In the genomic region with DNA sequence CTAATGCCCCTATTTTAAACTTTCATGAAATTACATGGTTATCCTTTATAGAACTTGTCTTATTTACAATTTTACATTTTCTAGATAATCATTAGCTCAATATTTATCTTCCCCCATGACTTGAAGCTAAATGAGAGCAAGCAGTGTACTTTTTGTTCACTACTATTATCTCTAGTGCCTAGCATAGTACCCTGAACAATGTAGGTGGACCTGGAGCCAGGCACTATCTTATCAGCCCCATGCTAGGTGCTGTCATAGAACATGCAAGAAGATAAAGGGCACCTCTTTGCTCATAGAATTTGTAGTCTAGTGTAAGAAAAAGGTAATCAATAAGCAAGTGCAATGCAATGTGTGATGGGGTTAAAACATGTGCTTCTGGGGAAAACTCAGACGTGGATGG, we compare ENCODE assay signal across 23 cellular contexts.
A peak's percentile ranks its signal among the peaks of the same experiment; 100 is the strongest.
DNase-seq lines count a peak whose midpoint lies in the region; ATAC-seq and TF ChIP-seq lines count a peak whose summit lies in the region.
"Had no signal": no experiment of that assay in that cellular context is flagged by ENCODE, and none has a peak within 500 bp of the region (broad histone marks: within the 10 kb centered on the region; RNA-seq: fewer than 3 reads in every experiment).

No MANE protein-coding gene starts in this region.

- ATAC-seq in right lobe of liver, result peak in 3 of 4 donors; percentile 58 to 79 (median 68)
- ATAC-seq: GM12878 had no signal

- no peaks in the 10 kb centered on the region for H3K36me3 Mint-ChIP-seq in endodermal cell (ENCODE audit: low read depth)
- H3K36me3 Mint-ChIP-seq: CD14-positive monocyte; CD4-positive, alpha-beta memory T cell; CD4-positive, CD25-positive, alpha-beta regulatory T cell; CD8-positive, alpha-beta memory T cell had no signal

- no peak overlapping the region for H3K27ac Mint-ChIP-seq in endodermal cell
- H3K27ac Mint-ChIP-seq: CD14-positive monocyte; CD4-positive, alpha-beta memory T cell; CD4-positive, CD25-positive, alpha-beta regulatory T cell had no signal

- H3K4me3 Mint-ChIP-seq in endodermal cell, result no peak overlapping the region
- H3K4me3 Mint-ChIP-seq: CD14-positive monocyte; CD4-positive, alpha-beta memory T cell; CD8-positive, alpha-beta memory T cell had no signal

- no peak overlapping the region for H2AFZ ChIP-seq in hepatocyte

- H3K4me2 ChIP-seq in hepatocyte, result peak overlapping the region; percentile 18
- H3K4me2 ChIP-seq: BLaER1 had no signal

- H3K9me3 ChIP-seq in endodermal cell (ENCODE audit: control insufficient read depth, low read length) (no peaks in the 10 kb centered on the region), hepatocyte (ENCODE audit: low read depth) (no peaks in the 10 kb centered on the region), right lobe of liver (no peaks in the 10 kb centered on the region)
- H3K9me3 ChIP-seq: BE2C, BLaER1 had no signal

- H3K27ac ChIP-seq in endodermal cell (ENCODE audit: low read depth, low read length) (no peak overlapping the region), hepatocyte (no peak overlapping the region), right lobe of liver (no peak overlapping the region)
- H3K27ac ChIP-seq: BLaER1 had no signal

- 95 to 100% methylated on average over 1 of the region's 1 CpG for WGBS in endodermal cell (ENCODE audit: insufficient coverage in 1 of 2, insufficient read length in 1 of 2), 2 experiments
- 71% methylated on average over 1 of the region's 1 CpG for WGBS in hepatocyte (ENCODE audit: low lambda C conversion rate, missing lambda C conversion rate)
- WGBS in right lobe of liver (ENCODE audit: insufficient coverage, low coverage, low lambda C conversion rate, missing lambda C conversion rate), result 56% methylated on average over 1 of the region's 1 CpG

- H3K4me1 ChIP-seq in endodermal cell (ENCODE audit: control insufficient read depth, insufficient read depth, low read length) (no peaks in the 10 kb centered on the region), hepatocyte (ENCODE audit: insufficient read depth) (no peaks in the 10 kb centered on the region), right lobe of liver (peaks cover 0 to 21% (median 2%) of the 10 kb centered on the region in 4 donors)
- H3K4me1 ChIP-seq: BE2C, BLaER1 had no signal

- no peaks in the 10 kb centered on the region for H4K20me1 ChIP-seq in hepatocyte (ENCODE audit: insufficient read depth, poor library complexity, severe bottlenecking)
- H4K20me1 ChIP-seq: BLaER1 had no signal

- H3K36me3 ChIP-seq in endodermal cell (ENCODE audit: control insufficient read depth, insufficient read depth, low read length) (no peaks in the 10 kb centered on the region), hepatocyte (replicated peaks; ENCODE audit: insufficient read depth, low read depth) (no peaks in the 10 kb centered on the region), right lobe of liver (no peaks in the 10 kb centered on the region)
- H3K36me3 ChIP-seq: BE2C, BLaER1 had no signal

- H3K27me3 ChIP-seq in endodermal cell (ENCODE audit: control insufficient read depth, insufficient read depth, low read length, poor library complexity, severe bottlenecking) (no peaks in the 10 kb centered on the region), hepatocyte (no peaks in the 10 kb centered on the region), right lobe of liver (no peaks in the 10 kb centered on the region)
- H3K27me3 ChIP-seq: BE2C, BLaER1 had no signal

- DNase-seq in endodermal cell, result no peak
- peak; percentile 6 for DNase-seq in hepatocyte (ENCODE audit: low spot score)
- no peak for DNase-seq in right lobe of liver
- no peak for DNase-seq in NCI-H526 treated with DMSO at 0.1 percent for 48 hours (lab: John Stamatoyannopoulos, UW)
- no peak for DNase-seq in NCI-H1417 treated with DMSO at 0.1 percent for 48 hours (lab: John Stamatoyannopoulos, UW)
- DNase-seq: 8988T; ACHN; BE2C; C1 segment of cervical spinal cord; CD4-positive, alpha-beta memory T cell; CD4-positive, CD25-positive, alpha-beta regulatory T cell; CD8-positive, alpha-beta memory T cell; COR-L47; DMS 273 treated with DMSO at 0.1 percent for 48 hours; DMS153; DMS53; DMS79; DND-41; EL; GDM1 had no signal

- no peak overlapping the region for H3K9ac ChIP-seq in endodermal cell (ENCODE audit: extremely low read depth, low read length, poor library complexity, severe bottlenecking)
- H3K9ac ChIP-seq: BLaER1 had no signal

- intact Hi-C loops in right lobe of liver (cut with DNase I), result no loop called here

- H3K4me3 ChIP-seq in endodermal cell (ENCODE audit: low read length) (peak overlapping the region; percentile 53), hepatocyte (no peak overlapping the region), right lobe of liver (no peak overlapping the region)
- H3K4me3 ChIP-seq: BLaER1, GM12878 had no signal

- H3K79me2 ChIP-seq in hepatocyte, result no peaks in the 10 kb centered on the region

- no peaks in the 10 kb centered on the region for H3K9me2 ChIP-seq in hepatocyte (replicated peaks; ENCODE audit: insufficient read depth)

- no peak for TF ChIP-seq POLR2A in right lobe of liver (IDR thresholded peaks at IDR 0.05)

- H3K4me1 Mint-ChIP-seq in endodermal cell, result peaks cover 4% of the 10 kb centered on the region
- H3K4me1 Mint-ChIP-seq: CD14-positive monocyte; CD4-positive, alpha-beta memory T cell; CD4-positive, CD25-positive, alpha-beta regulatory T cell; CD8-positive, alpha-beta memory T cell had no signal

- H3K27me3 Mint-ChIP-seq in endodermal cell (ENCODE audit: insufficient read depth), result no peaks in the 10 kb centered on the region
- H3K27me3 Mint-ChIP-seq: CD4-positive, alpha-beta memory T cell; CD4-positive, CD25-positive, alpha-beta regulatory T cell; CD8-positive, alpha-beta memory T cell had no signal

- TF ChIP-seq CTCF in endodermal cell (conservative IDR thresholded peaks at IDR 0.05) (no peak), hepatocyte (IDR thresholded peaks at IDR 0.05; ENCODE audit: poor library complexity) (no peak), right lobe of liver (IDR thresholded peaks at IDR 0.05) (no peak)

- H3K9me3 Mint-ChIP-seq in endodermal cell, result no peaks in the 10 kb centered on the region
